8 cellular contexts compared by ENCODE assay signal in the genomic region with DNA sequence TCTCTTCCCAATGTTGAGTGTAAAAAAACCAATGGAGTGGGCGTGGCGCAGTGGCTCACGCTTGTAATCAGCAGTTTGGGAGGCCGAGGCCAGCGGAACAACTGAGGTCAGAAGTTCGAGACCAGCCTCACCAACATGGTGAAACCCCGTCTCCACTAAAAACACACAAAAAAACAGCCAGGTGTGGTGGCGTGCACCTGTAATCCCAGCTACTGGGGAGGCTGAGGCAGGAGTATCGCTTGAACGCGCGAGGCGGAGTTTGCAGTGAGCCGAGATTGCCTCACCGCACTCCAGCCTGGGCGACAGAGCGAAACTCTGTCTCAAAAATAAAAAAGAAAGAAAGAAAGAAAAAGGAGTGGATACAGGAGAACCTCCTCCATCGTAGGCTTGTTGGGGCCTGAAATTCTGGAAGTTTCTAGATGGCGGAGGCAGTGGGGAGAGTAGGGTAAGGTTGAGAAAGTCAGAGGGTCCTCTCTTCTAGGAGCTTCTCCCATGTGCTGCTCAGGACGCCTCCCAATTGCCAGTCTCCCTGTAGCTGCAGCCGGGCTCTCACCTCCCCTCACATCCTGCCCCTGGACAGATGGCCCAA. TPM values are rescaled to one million over a fixed set of nuclear protein-coding genes. Genes with fewer than 3 reads are reported as not detected.
DNase-seq lines count a peak whose midpoint lies in the region; ATAC-seq and TF ChIP-seq lines count a peak whose summit lies in the region.

No MANE protein-coding gene starts in this region.

- CTCF ChIA-PET in activated B cell treated with CpG ODN at 0.5 μM for 24 hours (lab: Charles Lee): interaction anchor here (0.9 to 2.5 kb wide), 4 partner anchors 13 to 70 kb away, joined by 3 to 16 read pairs (median 8); partner anchors contain the start of genes ZNF688 and ZNF747

- H3K27ac ChIP-seq in right cardiac atrium (ENCODE audit: low read length): peak overlapping the region; percentile 91
- peak overlapping the region; percentile 25 for H3K27ac ChIP-seq in smooth muscle cell (ENCODE audit: low read depth)

- TF ChIP-seq CTCF in HFFc6 (IDR thresholded peaks at IDR 0.05) (no peak), activated B cell treated with CpG ODN at 0.5 μM for 24 hours (IDR thresholded peaks at IDR 0.05) (no peak), smooth muscle cell (IDR thresholded peaks at IDR 0.05; ENCODE audit: borderline replicate concordance, insufficient read depth, poor library complexity, severe bottlenecking) (no peak)

- no peaks in the 10 kb centered on the region for H3K36me3 ChIP-seq in smooth muscle cell (ENCODE audit: low read depth)

- peaks cover 5% of the 10 kb centered on the region for H3K4me1 ChIP-seq in right cardiac atrium (ENCODE audit: control insufficient read depth, insufficient read depth, low read length)
- peaks cover 5% of the 10 kb centered on the region for H3K4me1 ChIP-seq in smooth muscle cell (ENCODE audit: low read depth)

- H3K9me3 ChIP-seq in right cardiac atrium (ENCODE audit: control insufficient read depth, low read length) (no peaks in the 10 kb centered on the region), smooth muscle cell (replicated peaks; ENCODE audit: low read depth) (no peaks in the 10 kb centered on the region)

- POLR2A ChIA-PET in activated B cell treated with CpG ODN at 0.5 μM for 24 hours (lab: Charles Lee): interaction anchor here (0.6 to 6.3 kb wide), 31 partner anchors 9 to 493 kb away, joined by 3 to 152 read pairs (median 6); partner anchors contain the start of genes ALDOA, DCTPP1, FBRS and ITGAL

- H3K9me3 Mint-ChIP-seq in HFFc6 (no peaks in the 10 kb centered on the region), activated B cell treated with CpG ODN at 0.5 μM for 24 hours (no peaks in the 10 kb centered on the region)

- H3K36me3 Mint-ChIP-seq in HFFc6 (ENCODE audit: low read depth): peaks cover 11% of the 10 kb centered on the region
- peaks cover 23% of the 10 kb centered on the region for H3K36me3 Mint-ChIP-seq in activated B cell treated with CpG ODN at 0.5 μM for 24 hours (ENCODE audit: low read depth)

- H3K4me1 Mint-ChIP-seq in HFFc6 (ENCODE audit: low read depth) (peaks cover 17% of the 10 kb centered on the region), activated B cell treated with CpG ODN at 0.5 μM for 24 hours (peaks cover 37% of the 10 kb centered on the region)

- peak overlapping the region; percentile 39 for H2AFZ ChIP-seq in smooth muscle cell (ENCODE audit: low read depth)

- intact Hi-C loops in activated B cell treated with CpG ODN at 0.5 μM for 24 hours (cut with micrococcal nuclease): loop anchor here (1.0 to 10.0 kb wide), 10 partner anchors 13 to 366 kb away; partner anchors contain the start of genes DCTPP1, FBRS, FBXL19 and PRR14
- intact Hi-C loops in right cardiac atrium (cut with DNase I): loop anchor here in 1 of 4 donors (1.0 kb wide), 1 partner anchor 24 kb away; no protein-coding TSS in a partner anchor

- DNase-seq in HFFc6 (no peak), activated B cell treated with CpG ODN at 0.5 μM for 24 hours (no peak), right cardiac atrium (no peak), smooth muscle cell (lab: John Stamatoyannopoulos, UW; ENCODE audit: unreplicated experiment) (no peak), inferior parietal cortex (ENCODE audit: extremely low spot score) (no peak), NCI-H146 (lab: John Stamatoyannopoulos, UW) (no peak)

- H3K4me3 ChIP-seq in right cardiac atrium (ENCODE audit: low read length) (peak overlapping the region; percentile 68), smooth muscle cell (peak overlapping the region; percentile 79)

- no peaks in the 10 kb centered on the region for H4K20me1 ChIP-seq in smooth muscle cell (ENCODE audit: low read depth)

- H3K27me3 Mint-ChIP-seq in HFFc6 (ENCODE audit: insufficient read depth) (no peaks in the 10 kb centered on the region; the same call in none of the 2 replicates), activated B cell treated with CpG ODN at 0.5 μM for 24 hours (no peaks in the 10 kb centered on the region)

- ATAC-seq in activated B cell treated with CpG ODN at 0.5 μM for 24 hours (ENCODE audit: low read depth) (no peak), right cardiac atrium (no peak), HG03025 (IDR thresholded peaks at IDR 0.05; ENCODE audit: low FRiP score, unreplicated experiment) (no peak), HG03039 (IDR thresholded peaks at IDR 0.05; ENCODE audit: unreplicated experiment) (no peak)

- H3K27me3 ChIP-seq in right cardiac atrium (ENCODE audit: control insufficient read depth, insufficient read depth): no peaks in the 10 kb centered on the region
- H3K27me3 ChIP-seq in smooth muscle cell (ENCODE audit: low read depth): no peaks in the 10 kb centered on the region

- H3F3A ChIP-seq in smooth muscle cell (ENCODE audit: low read depth): no peaks in the 10 kb centered on the region

- WGBS in right cardiac atrium: 82% methylated on average over 21 of the region's 21 CpGs
- 88% methylated on average over 21 of the region's 21 CpGs for WGBS in smooth muscle cell (ENCODE audit: low lambda C conversion rate)

- H3K4me2 ChIP-seq in smooth muscle cell: peak overlapping the region; percentile 87

- H3K79me2 ChIP-seq in smooth muscle cell (ENCODE audit: low read depth): peaks cover 15% of the 10 kb centered on the region

- no peak overlapping the region for H3K9ac ChIP-seq in smooth muscle cell (ENCODE audit: low read depth)

- H3K27ac Mint-ChIP-seq in HFFc6 (peak overlapping the region; percentile 84), activated B cell treated with CpG ODN at 0.5 μM for 24 hours (peak overlapping the region; percentile 84)

- peak overlapping the region; percentile 90 for H3K4me3 Mint-ChIP-seq in HFFc6
- H3K4me3 Mint-ChIP-seq in activated B cell treated with CpG ODN at 0.5 μM for 24 hours: peak overlapping the region; percentile 83

RNA-seq across cellular contexts. Expression of gene ZNF764, which starts 0.7 kb away (rescaled TPM):
- 1 to 10 TPM; 5.1 to 6.8 (median 5.7) TPM for total RNA-seq in HFFc6 (2021; fragmentation: NEBNext Ultra II Directional; extraction: Animal tissue kit (Norgen Biotek cat#: 25700))
- 16.1 and 19.2 TPM in 2 replicates for total RNA-seq in activated B cell treated with CpG ODN at 0.5 μM for 24 hours
- total RNA-seq in right cardiac atrium: 10 to 100 TPM in 3 of 4 donors, 1 to 10 TPM in 1; 9.6 to 12.5 (median 12.3) TPM
- 7.0 TPM for polyA plus RNA-seq in right cardiac atrium
- total RNA-seq in smooth muscle cell: 1.6 and 5.0 TPM in 2 replicates
- 4.0 and 6.5 TPM in 2 replicates for polyA plus RNA-seq in smooth muscle cell

RNA-seq across cellular contexts. Expression of gene ZNF688, which starts 12.6 kb away (rescaled TPM):
- 10 to 100 TPM in 1 of 6 experiments, 1 to 10 TPM in 5; 5.9 to 10.4 (median 7.6) TPM for total RNA-seq in HFFc6 (2021; fragmentation: NEBNext Ultra II Directional; extraction: Animal tissue kit (Norgen Biotek cat#: 25700))
- total RNA-seq in activated B cell treated with CpG ODN at 0.5 μM for 24 hours (13.9 and 14.7 TPM in 2 replicates), right cardiac atrium (10 to 100 TPM; 10.8 to 16.1 (median 13.9) TPM), smooth muscle cell (6.2 and 6.9 TPM in 2 replicates)
- polyA plus RNA-seq in right cardiac atrium (12.9 TPM), smooth muscle cell (16.4 and 16.8 TPM in 2 replicates)

RNA-seq across cellular contexts. Expression of gene ZNF747, which starts 24.2 kb away (rescaled TPM):
- total RNA-seq in HFFc6 (2021; fragmentation: NEBNext Ultra II Directional; extraction: Animal tissue kit (Norgen Biotek cat#: 25700)): 1 to 10 TPM; 3.2 to 4.7 (median 3.8) TPM
- total RNA-seq in activated B cell treated with CpG ODN at 0.5 μM for 24 hours (16.3 and 21.6 TPM in 2 replicates), right cardiac atrium (10 to 100 TPM in 3 of 4 donors, 1 to 10 TPM in 1; 9.1 to 14.6 (median 12.6) TPM), smooth muscle cell (5.6 and 6.3 TPM in 2 replicates)
- polyA plus RNA-seq in right cardiac atrium (10.3 TPM), smooth muscle cell (5.7 and 6.9 TPM in 2 replicates)

RNA-seq across cellular contexts. Expression of gene ZNF785, which starts 26.6 kb away (rescaled TPM):
- 10 to 100 TPM in 3 of 6 experiments, 1 to 10 TPM in 3; 7.3 to 12.2 (median 10.1) TPM for total RNA-seq in HFFc6 (2021; fragmentation: NEBNext Ultra II Directional; extraction: Animal tissue kit (Norgen Biotek cat#: 25700))
- total RNA-seq in activated B cell treated with CpG ODN at 0.5 μM for 24 hours (20.0 and 22.8 TPM in 2 replicates), right cardiac atrium (1 to 10 TPM; 7.9 to 9.7 (median 9.2) TPM), smooth muscle cell (8.1 and 12.9 TPM in 2 replicates)
- polyA plus RNA-seq in right cardiac atrium (4.3 TPM), smooth muscle cell (3.8 and 6.8 TPM in 2 replicates)

RNA-seq across cellular contexts. Expression of gene ZNF768, which starts 32.5 kb away (rescaled TPM):
- 10 to 100 TPM; 19.8 to 22.8 (median 20.8) TPM for total RNA-seq in HFFc6 (2021; fragmentation: NEBNext Ultra II Directional; extraction: Animal tissue kit (Norgen Biotek cat#: 25700))
- total RNA-seq in activated B cell treated with CpG ODN at 0.5 μM for 24 hours (29.2 and 30.7 TPM in 2 replicates), right cardiac atrium (10 to 100 TPM; 40.9 to 65.6 (median 52.5) TPM), smooth muscle cell (17.8 and 18.6 TPM in 2 replicates)
- polyA plus RNA-seq in right cardiac atrium (66.7 TPM), smooth muscle cell (15.4 and 17.5 TPM in 2 replicates)
